In genomic region chr3:192851821-192852352, GRCh38 we compare ENCODE assay signal across 1 cellular context.
TF ChIP-seq lines count a peak whose summit lies in the region.

No MANE protein-coding gene starts in this region.

TF ChIP-seq in HepG2, 621 proteins besides CTCF, POLR2A, EP300 and RAD21 (continued from another document and continues in another):
- no peak for TF ChIP-seq ZNF512 (CRISPR knock-in tag; IDR thresholded peaks at IDR 0.05)
- no peak for TF ChIP-seq ZBTB3 (CRISPR knock-in tag; IDR thresholded peaks at IDR 0.05; ENCODE audit: borderline replicate concordance, low read depth)
- no peak for TF ChIP-seq BRCA1 (CRISPR knock-in tag; IDR thresholded peaks at IDR 0.05)
- no peak for TF ChIP-seq MIER2 (CRISPR knock-in tag; IDR thresholded peaks at IDR 0.05)
- no peak for TF ChIP-seq ETS1 (CRISPR knock-in tag; IDR thresholded peaks at IDR 0.05)
- no peak for TF ChIP-seq ZSCAN22 (CRISPR knock-in tag; IDR thresholded peaks at IDR 0.05)
- no peak for TF ChIP-seq MEF2D (CRISPR knock-in tag; IDR thresholded peaks at IDR 0.05)
- no peak for TF ChIP-seq ZNF552 (CRISPR knock-in tag; IDR thresholded peaks at IDR 0.05; ENCODE audit: borderline replicate concordance)
- TF ChIP-seq ZNF567 (CRISPR knock-in tag; IDR thresholded peaks at IDR 0.05; ENCODE audit: borderline replicate concordance): no peak
- TF ChIP-seq ZFP90 (CRISPR knock-in tag; IDR thresholded peaks at IDR 0.05; ENCODE audit: borderline replicate concordance): no peak
- no peak for TF ChIP-seq ZNF547 (CRISPR knock-in tag; IDR thresholded peaks at IDR 0.05)
- no peak for TF ChIP-seq EZH2 (conservative IDR thresholded peaks at IDR 0.05; ENCODE audit: low read depth, low read length)
- TF ChIP-seq NBN (conservative IDR thresholded peaks at IDR 0.05): no peak
- TF ChIP-seq ZNF589 (CRISPR knock-in tag; conservative IDR thresholded peaks at IDR 0.05): no peak
- no peak for TF ChIP-seq PHB2 (IDR thresholded peaks at IDR 0.05; ENCODE audit: partially characterized antibody)
- TF ChIP-seq, protein P1, sequence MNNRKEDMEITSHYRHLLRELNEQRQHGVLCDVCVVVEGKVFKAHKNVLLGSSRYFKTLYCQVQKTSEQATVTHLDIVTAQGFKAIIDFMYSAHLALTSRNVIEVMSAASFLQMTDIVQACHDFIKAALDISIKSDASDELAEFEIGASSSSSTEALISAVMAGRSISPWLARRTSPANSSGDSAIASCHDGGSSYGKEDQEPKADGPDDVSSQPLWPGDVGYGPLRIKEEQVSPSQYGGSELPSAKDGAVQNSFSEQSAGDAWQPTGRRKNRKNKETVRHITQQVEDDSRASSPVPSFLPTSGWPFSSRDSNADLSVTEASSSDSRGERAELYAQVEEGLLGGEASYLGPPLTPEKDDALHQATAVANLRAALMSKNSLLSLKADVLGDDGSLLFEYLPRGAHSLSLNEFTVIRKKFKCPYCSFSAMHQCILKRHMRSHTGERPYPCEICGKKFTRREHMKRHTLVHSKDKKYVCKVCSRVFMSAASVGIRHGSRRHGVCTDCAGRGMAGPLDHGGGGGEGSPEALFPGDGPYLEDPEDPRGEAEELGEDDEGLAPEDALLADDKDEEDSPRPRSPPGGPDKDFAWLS (CRISPR knock-in tag; IDR thresholded peaks at IDR 0.05; ENCODE audit: borderline replicate concordance): no peak
- 0 out of 2 replicates have a peak, but pooled peaks have one; percentile 54 for TF ChIP-seq NFIB (CRISPR knock-in tag; IDR thresholded peaks at IDR 0.05; ENCODE audit: borderline replicate concordance)
- TF ChIP-seq, protein P2, sequence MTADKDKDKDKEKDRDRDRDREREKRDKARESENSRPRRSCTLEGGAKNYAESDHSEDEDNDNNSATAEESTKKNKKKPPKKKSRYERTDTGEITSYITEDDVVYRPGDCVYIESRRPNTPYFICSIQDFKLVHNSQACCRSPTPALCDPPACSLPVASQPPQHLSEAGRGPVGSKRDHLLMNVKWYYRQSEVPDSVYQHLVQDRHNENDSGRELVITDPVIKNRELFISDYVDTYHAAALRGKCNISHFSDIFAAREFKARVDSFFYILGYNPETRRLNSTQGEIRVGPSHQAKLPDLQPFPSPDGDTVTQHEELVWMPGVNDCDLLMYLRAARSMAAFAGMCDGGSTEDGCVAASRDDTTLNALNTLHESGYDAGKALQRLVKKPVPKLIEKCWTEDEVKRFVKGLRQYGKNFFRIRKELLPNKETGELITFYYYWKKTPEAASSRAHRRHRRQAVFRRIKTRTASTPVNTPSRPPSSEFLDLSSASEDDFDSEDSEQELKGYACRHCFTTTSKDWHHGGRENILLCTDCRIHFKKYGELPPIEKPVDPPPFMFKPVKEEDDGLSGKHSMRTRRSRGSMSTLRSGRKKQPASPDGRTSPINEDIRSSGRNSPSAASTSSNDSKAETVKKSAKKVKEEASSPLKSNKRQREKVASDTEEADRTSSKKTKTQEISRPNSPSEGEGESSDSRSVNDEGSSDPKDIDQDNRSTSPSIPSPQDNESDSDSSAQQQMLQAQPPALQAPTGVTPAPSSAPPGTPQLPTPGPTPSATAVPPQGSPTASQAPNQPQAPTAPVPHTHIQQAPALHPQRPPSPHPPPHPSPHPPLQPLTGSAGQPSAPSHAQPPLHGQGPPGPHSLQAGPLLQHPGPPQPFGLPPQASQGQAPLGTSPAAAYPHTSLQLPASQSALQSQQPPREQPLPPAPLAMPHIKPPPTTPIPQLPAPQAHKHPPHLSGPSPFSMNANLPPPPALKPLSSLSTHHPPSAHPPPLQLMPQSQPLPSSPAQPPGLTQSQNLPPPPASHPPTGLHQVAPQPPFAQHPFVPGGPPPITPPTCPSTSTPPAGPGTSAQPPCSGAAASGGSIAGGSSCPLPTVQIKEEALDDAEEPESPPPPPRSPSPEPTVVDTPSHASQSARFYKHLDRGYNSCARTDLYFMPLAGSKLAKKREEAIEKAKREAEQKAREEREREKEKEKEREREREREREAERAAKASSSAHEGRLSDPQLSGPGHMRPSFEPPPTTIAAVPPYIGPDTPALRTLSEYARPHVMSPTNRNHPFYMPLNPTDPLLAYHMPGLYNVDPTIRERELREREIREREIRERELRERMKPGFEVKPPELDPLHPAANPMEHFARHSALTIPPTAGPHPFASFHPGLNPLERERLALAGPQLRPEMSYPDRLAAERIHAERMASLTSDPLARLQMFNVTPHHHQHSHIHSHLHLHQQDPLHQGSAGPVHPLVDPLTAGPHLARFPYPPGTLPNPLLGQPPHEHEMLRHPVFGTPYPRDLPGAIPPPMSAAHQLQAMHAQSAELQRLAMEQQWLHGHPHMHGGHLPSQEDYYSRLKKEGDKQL (CRISPR knock-in tag; IDR thresholded peaks at IDR 0.05; ENCODE audit: low read depth): peak; percentile 64; the same call in 1 of the 2 replicates
- TF ChIP-seq ZC3H4 (CRISPR knock-in tag; IDR thresholded peaks at IDR 0.05; ENCODE audit: borderline replicate concordance): no peak
- peak; percentile 61; the same call in 1 of the 2 replicates for TF ChIP-seq JUNB (CRISPR knock-in tag; IDR thresholded peaks at IDR 0.05; ENCODE audit: borderline replicate concordance)
- TF ChIP-seq, protein P3, sequence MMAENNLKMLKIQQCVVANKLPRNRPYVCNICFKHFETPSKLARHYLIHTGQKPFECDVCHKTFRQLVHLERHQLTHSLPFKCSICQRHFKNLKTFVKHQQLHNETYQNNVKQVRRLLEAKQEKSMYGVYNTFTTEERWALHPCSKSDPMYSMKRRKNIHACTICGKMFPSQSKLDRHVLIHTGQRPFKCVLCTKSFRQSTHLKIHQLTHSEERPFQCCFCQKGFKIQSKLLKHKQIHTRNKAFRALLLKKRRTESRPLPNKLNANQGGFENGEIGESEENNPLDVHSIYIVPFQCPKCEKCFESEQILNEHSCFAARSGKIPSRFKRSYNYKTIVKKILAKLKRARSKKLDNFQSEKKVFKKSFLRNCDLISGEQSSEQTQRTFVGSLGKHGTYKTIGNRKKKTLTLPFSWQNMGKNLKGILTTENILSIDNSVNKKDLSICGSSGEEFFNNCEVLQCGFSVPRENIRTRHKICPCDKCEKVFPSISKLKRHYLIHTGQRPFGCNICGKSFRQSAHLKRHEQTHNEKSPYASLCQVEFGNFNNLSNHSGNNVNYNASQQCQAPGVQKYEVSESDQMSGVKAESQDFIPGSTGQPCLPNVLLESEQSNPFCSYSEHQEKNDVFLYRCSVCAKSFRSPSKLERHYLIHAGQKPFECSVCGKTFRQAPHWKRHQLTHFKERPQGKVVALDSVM (CRISPR knock-in tag; IDR thresholded peaks at IDR 0.05): no peak
- TF ChIP-seq ZNF253 (CRISPR knock-in tag; IDR thresholded peaks at IDR 0.05; ENCODE audit: borderline replicate concordance): no peak
- no peak for TF ChIP-seq ZSCAN21 (CRISPR knock-in tag; IDR thresholded peaks at IDR 0.05; ENCODE audit: borderline replicate concordance)
- TF ChIP-seq NR2C2 (CRISPR knock-in tag; IDR thresholded peaks at IDR 0.05; ENCODE audit: borderline replicate concordance): 0 out of 2 replicates have a peak, but pooled peaks have one; percentile 22
- TF ChIP-seq GZF1 (CRISPR knock-in tag; IDR thresholded peaks at IDR 0.05): no peak
- no peak for TF ChIP-seq KMT2B (CRISPR knock-in tag; IDR thresholded peaks at IDR 0.05)
- no peak for TF ChIP-seq ZNF367 (CRISPR knock-in tag; IDR thresholded peaks at IDR 0.05; ENCODE audit: borderline replicate concordance)
- no peak for TF ChIP-seq HOXA9 (CRISPR knock-in tag; IDR thresholded peaks at IDR 0.05; ENCODE audit: borderline replicate concordance)
- TF ChIP-seq, protein P4, sequence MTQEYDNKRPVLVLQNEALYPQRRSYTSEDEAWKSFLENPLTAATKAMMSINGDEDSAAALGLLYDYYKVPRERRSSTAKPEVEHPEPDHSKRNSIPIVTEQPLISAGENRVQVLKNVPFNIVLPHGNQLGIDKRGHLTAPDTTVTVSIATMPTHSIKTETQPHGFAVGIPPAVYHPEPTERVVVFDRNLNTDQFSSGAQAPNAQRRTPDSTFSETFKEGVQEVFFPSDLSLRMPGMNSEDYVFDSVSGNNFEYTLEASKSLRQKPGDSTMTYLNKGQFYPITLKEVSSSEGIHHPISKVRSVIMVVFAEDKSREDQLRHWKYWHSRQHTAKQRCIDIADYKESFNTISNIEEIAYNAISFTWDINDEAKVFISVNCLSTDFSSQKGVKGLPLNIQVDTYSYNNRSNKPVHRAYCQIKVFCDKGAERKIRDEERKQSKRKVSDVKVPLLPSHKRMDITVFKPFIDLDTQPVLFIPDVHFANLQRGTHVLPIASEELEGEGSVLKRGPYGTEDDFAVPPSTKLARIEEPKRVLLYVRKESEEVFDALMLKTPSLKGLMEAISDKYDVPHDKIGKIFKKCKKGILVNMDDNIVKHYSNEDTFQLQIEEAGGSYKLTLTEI (CRISPR knock-in tag; conservative IDR thresholded peaks at IDR 0.05): no peak
- TF ChIP-seq ZNF563 (CRISPR knock-in tag; IDR thresholded peaks at IDR 0.05): no peak
- TF ChIP-seq HDAC1 (CRISPR knock-in tag; IDR thresholded peaks at IDR 0.05): peak; percentile 32; the same call in 1 of the 2 replicates
- no peak for TF ChIP-seq FLYWCH1 (CRISPR knock-in tag; IDR thresholded peaks at IDR 0.05)
- TF ChIP-seq ZNF331 (CRISPR knock-in tag; IDR thresholded peaks at IDR 0.05): no peak
- no peak for TF ChIP-seq NKX3-1 (CRISPR knock-in tag; IDR thresholded peaks at IDR 0.05)
- TF ChIP-seq NFYB (CRISPR knock-in tag; IDR thresholded peaks at IDR 0.05): no peak
- no peak for TF ChIP-seq ZNF326 (CRISPR knock-in tag; IDR thresholded peaks at IDR 0.05; ENCODE audit: borderline replicate concordance)
- TF ChIP-seq SALL1 (CRISPR knock-in tag; IDR thresholded peaks at IDR 0.05): peak; percentile 61
- TF ChIP-seq CC2D1A (CRISPR knock-in tag; IDR thresholded peaks at IDR 0.05): no peak
- no peak for TF ChIP-seq IKZF5 (CRISPR knock-in tag; IDR thresholded peaks at IDR 0.05)
- TF ChIP-seq, protein P5, sequence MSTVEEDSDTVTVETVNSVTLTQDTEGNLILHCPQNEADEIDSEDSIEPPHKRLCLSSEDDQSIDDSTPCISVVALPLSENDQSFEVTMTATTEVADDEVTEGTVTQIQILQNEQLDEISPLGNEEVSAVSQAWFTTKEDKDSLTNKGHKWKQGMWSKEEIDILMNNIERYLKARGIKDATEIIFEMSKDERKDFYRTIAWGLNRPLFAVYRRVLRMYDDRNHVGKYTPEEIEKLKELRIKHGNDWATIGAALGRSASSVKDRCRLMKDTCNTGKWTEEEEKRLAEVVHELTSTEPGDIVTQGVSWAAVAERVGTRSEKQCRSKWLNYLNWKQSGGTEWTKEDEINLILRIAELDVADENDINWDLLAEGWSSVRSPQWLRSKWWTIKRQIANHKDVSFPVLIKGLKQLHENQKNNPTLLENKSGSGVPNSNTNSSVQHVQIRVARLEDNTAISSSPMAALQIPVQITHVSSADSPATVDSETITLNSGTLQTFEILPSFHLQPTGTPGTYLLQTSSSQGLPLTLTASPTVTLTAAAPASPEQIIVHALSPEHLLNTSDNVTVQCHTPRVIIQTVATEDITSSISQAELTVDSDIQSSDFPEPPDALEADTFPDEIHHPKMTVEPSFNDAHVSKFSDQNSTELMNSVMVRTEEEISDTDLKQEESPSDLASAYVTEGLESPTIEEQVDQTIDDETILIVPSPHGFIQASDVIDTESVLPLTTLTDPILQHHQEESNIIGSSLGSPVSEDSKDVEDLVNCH (CRISPR knock-in tag; IDR thresholded peaks at IDR 0.05): no peak
- TF ChIP-seq, protein P6, sequence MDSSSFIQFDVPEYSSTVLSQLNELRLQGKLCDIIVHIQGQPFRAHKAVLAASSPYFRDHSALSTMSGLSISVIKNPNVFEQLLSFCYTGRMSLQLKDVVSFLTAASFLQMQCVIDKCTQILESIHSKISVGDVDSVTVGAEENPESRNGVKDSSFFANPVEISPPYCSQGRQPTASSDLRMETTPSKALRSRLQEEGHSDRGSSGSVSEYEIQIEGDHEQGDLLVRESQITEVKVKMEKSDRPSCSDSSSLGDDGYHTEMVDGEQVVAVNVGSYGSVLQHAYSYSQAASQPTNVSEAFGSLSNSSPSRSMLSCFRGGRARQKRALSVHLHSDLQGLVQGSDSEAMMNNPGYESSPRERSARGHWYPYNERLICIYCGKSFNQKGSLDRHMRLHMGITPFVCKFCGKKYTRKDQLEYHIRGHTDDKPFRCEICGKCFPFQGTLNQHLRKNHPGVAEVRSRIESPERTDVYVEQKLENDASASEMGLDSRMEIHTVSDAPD (CRISPR knock-in tag; IDR thresholded peaks at IDR 0.05): peak; percentile 91
- TF ChIP-seq, protein P7, sequence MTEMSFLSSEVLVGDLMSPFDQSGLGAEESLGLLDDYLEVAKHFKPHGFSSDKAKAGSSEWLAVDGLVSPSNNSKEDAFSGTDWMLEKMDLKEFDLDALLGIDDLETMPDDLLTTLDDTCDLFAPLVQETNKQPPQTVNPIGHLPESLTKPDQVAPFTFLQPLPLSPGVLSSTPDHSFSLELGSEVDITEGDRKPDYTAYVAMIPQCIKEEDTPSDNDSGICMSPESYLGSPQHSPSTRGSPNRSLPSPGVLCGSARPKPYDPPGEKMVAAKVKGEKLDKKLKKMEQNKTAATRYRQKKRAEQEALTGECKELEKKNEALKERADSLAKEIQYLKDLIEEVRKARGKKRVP (CRISPR knock-in tag; IDR thresholded peaks at IDR 0.05): peak in 1 of 2 experiments; percentile 47; a peak in 1 of 4 replicates
- no peak for TF ChIP-seq HDAC6 (IDR thresholded peaks at IDR 0.05; ENCODE audit: low read depth, low read length)
- TF ChIP-seq ZNF205 (CRISPR knock-in tag; IDR thresholded peaks at IDR 0.05): no peak
- no peak for TF ChIP-seq TCF12 (IDR thresholded peaks at IDR 0.05)
- TF ChIP-seq TCF12 (CRISPR knock-in tag; IDR thresholded peaks at IDR 0.05): no peak
- no peak for TF ChIP-seq ZNF207 (IDR thresholded peaks at IDR 0.05; ENCODE audit: borderline replicate concordance)
- no peak for TF ChIP-seq ZNF138 (CRISPR knock-in tag; IDR thresholded peaks at IDR 0.05; ENCODE audit: low read depth)
